In genomic region chr22:46119093-46119728, GRCh38 we compare ENCODE assay signal across 26 cellular contexts. TPM values are rescaled to one million over a fixed set of nuclear protein-coding genes. Genes with fewer than 3 reads are reported as not detected.
DNase-seq lines count a peak whose midpoint lies in the region; ATAC-seq and TF ChIP-seq lines count a peak whose summit lies in the region.
"Had no signal": no experiment of that assay in that cellular context is flagged by ENCODE, and none has a peak within 500 bp of the region (broad histone marks: within the 10 kb centered on the region; RNA-seq: fewer than 3 reads in every experiment).

No MANE protein-coding gene starts in this region.

- peak overlapping the region; percentile 66 for H2AK5ac ChIP-seq in neuronal stem cell (ENCODE audit: low read depth, low read length)

- H3K27me3 Mint-ChIP-seq in HFFc6 (ENCODE audit: insufficient read depth) (peaks cover 61% of the 10 kb centered on the region), T-helper 17 cell (no peaks in the 10 kb centered on the region)
- H3K27me3 Mint-ChIP-seq: activated CD4-positive, alpha-beta memory T cell treated with anti-CD3 and anti-CD28 coated beads for 36 hours; activated T-helper 17 cell treated with anti-CD3 and anti-CD28 coated beads, Interleukin-2, amount 50 U/mL, for 72 hours; CD4-positive, CD25-positive, alpha-beta regulatory T cell had no signal

- peaks cover 0 to 2% of the 10 kb centered on the region in 2 donors for H3K4me1 ChIP-seq in neuronal stem cell (ENCODE audit: control insufficient read depth in 2 of 2, insufficient read depth in 1 of 2, low read depth in 1 of 2, low read length in 2 of 2)
- H3K4me1 ChIP-seq in tibial nerve: peaks cover 0 to 60% (median 18%) of the 10 kb centered on the region in 4 donors
- H3K4me1 ChIP-seq: colonic mucosa, SJCRH30 had no signal

- H3K9me3 ChIP-seq in T-helper 17 cell (ENCODE audit: control insufficient read depth, low read length, poor library complexity, severe bottlenecking) (no peaks in the 10 kb centered on the region), neuronal stem cell (replicated peaks in 1 of 2; ENCODE audit: control insufficient read depth in 2 of 2, insufficient read depth in 1 of 2, low read depth in 1 of 2, low read length in 2 of 2) (no peaks in the 10 kb centered on the region), tibial nerve (no peaks in the 10 kb centered on the region)
- H3K9me3 ChIP-seq: colonic mucosa, neutrophil, Peyer's patch, SJCRH30, upper lobe of right lung had no signal

- H3K4me3 Mint-ChIP-seq in HFFc6 (peak overlapping the region; percentile 5; the same call in 1 of the 2 replicates), T-helper 17 cell (no peak overlapping the region)
- H3K4me3 Mint-ChIP-seq: activated CD4-positive, alpha-beta memory T cell treated with anti-CD3 and anti-CD28 coated beads for 36 hours; activated T-helper 17 cell treated with anti-CD3 and anti-CD28 coated beads, Interleukin-2, amount 50 U/mL, for 72 hours; CD4-positive, CD25-positive, alpha-beta regulatory T cell had no signal

- TF ChIP-seq CTCF in HFFc6 (IDR thresholded peaks at IDR 0.05) (no peak), tibial nerve (IDR thresholded peaks at IDR 0.05) (no peak)

- H2BK5ac ChIP-seq in neuronal stem cell (ENCODE audit: low read length): no peak overlapping the region

- H3K14ac ChIP-seq in neuronal stem cell (ENCODE audit: low read length): no peak overlapping the region

- ATAC-seq in T-helper 17 cell: no peak
- ATAC-seq in HG03139 (IDR thresholded peaks at IDR 0.05; ENCODE audit: unreplicated experiment): no peak
- no peak for ATAC-seq in HG03439 (IDR thresholded peaks at IDR 0.05; ENCODE audit: unreplicated experiment)
- ATAC-seq: activated CD4-positive, CD25-positive, alpha-beta regulatory T cell treated with anti-CD3 and anti-CD28 coated beads, Interleukin-2, amount 50 U/mL, for 24 hours; activated T-helper 17 cell treated with anti-CD3 and anti-CD28 coated beads, Interleukin-2, amount 50 U/mL, for 72 hours; upper lobe of right lung had no signal

- no peak overlapping the region for H3K4me2 ChIP-seq in neuronal stem cell (ENCODE audit: insufficient read depth, low read length, poor library complexity, severe bottlenecking)

- H2BK15ac ChIP-seq in neuronal stem cell (ENCODE audit: low read length): peak overlapping the region; percentile 19

- H2AFZ ChIP-seq in neuronal stem cell (ENCODE audit: low read length): no peak overlapping the region

- H3K36me3 ChIP-seq in neuronal stem cell (replicated peaks in 1 of 2; ENCODE audit: control insufficient read depth in 2 of 2, insufficient read depth in 2 of 2, low read length in 2 of 2): no peaks in the 10 kb centered on the region
- H3K36me3 ChIP-seq in tibial nerve: no peaks in the 10 kb centered on the region
- H3K36me3 ChIP-seq: colonic mucosa, Peyer's patch, SJCRH30, upper lobe of right lung had no signal

- peaks cover 4% of the 10 kb centered on the region for H3K79me1 ChIP-seq in neuronal stem cell (ENCODE audit: low read depth, low read length)

- no peak overlapping the region for H3K18ac ChIP-seq in neuronal stem cell (ENCODE audit: low read length)

- H3K4me3 ChIP-seq in neuronal stem cell (ENCODE audit: low read length in 2 of 2) (no peak overlapping the region), tibial nerve (no peak overlapping the region)
- H3K4me3 ChIP-seq: colonic mucosa, Peyer's patch, SJCRH30, upper lobe of right lung had no signal

- H3K9ac ChIP-seq in neuronal stem cell (ENCODE audit: low read depth, low read length, poor library complexity): peak overlapping the region; percentile 7

- H4K91ac ChIP-seq in neuronal stem cell (ENCODE audit: low read depth, low read length, poor library complexity): no peak overlapping the region

- H3K27ac ChIP-seq in neuronal stem cell (replicated peaks; ENCODE audit: low read length) (no peak overlapping the region), tibial nerve (peak overlapping the region; percentile 26 to 76 (median 50))
- H3K27ac ChIP-seq: colonic mucosa, neutrophil, SJCRH30, upper lobe of right lung had no signal

- peaks cover 6% of the 10 kb centered on the region; the same call in 1 of the 2 replicates for H3K9me3 Mint-ChIP-seq in HFFc6
- H3K9me3 Mint-ChIP-seq: activated CD4-positive, alpha-beta memory T cell treated with anti-CD3 and anti-CD28 coated beads for 36 hours; activated T-helper 17 cell treated with anti-CD3 and anti-CD28 coated beads, Interleukin-2, amount 50 U/mL, for 72 hours; CD4-positive, CD25-positive, alpha-beta regulatory T cell had no signal

- H3K23ac ChIP-seq in neuronal stem cell (ENCODE audit: low read depth, low read length, poor library complexity): no peak overlapping the region

- peak overlapping the region; percentile 55; the same call in 1 of the 2 replicates for H3K27ac Mint-ChIP-seq in HFFc6
- H3K27ac Mint-ChIP-seq in T-helper 17 cell: peak overlapping the region; percentile 34
- H3K27ac Mint-ChIP-seq: activated CD4-positive, alpha-beta memory T cell treated with anti-CD3 and anti-CD28 coated beads for 36 hours had no signal

- no peak overlapping the region for H2BK12ac ChIP-seq in neuronal stem cell (ENCODE audit: low read length)

- no peak for DNase-seq in HFFc6
- no peak for DNase-seq in T-helper 17 cell
- DNase-seq in neuronal stem cell (ENCODE audit: low spot score): no peak
- DNase-seq in tibial nerve (ENCODE audit: low spot score in 2 of 2): no peak
- no peak for DNase-seq in RKO (ENCODE audit: low spot score)
- DNase-seq: activated CD4-positive, alpha-beta memory T cell treated with anti-CD3 and anti-CD28 coated beads for 36 hours; activated naive CD4-positive, alpha-beta T cell treated with anti-CD3 and anti-CD28 coated beads, Interleukin-2, amount 50 U/mL, for 16 hours; amygdala; CD4-positive, CD25-positive, alpha-beta regulatory T cell; colonic mucosa; DND-41; effector CD8-positive, alpha-beta T cell; hippocampal formation; left cardiac atrium; mesendoderm; NCI-H2029; NCI-H2227 treated with DMSO at 0.1 percent for 48 hours; NCI-H69; Peyer's patch; upper lobe of right lung had no signal

- WGBS in neuronal stem cell (ENCODE audit: extremely low coverage in 2 of 2, insufficient read length in 2 of 2, insufficient replicate concordance in 1 of 2), 2 donors: no CpG with 5 or more reads among the region's 12 CpGs
- WGBS in tibial nerve, 2 donors: 54 to 60% methylated on average over 9 to 12 of the region's 12 CpGs

- H3K4me1 Mint-ChIP-seq in HFFc6 (ENCODE audit: low read depth) (peaks cover 27% of the 10 kb centered on the region), T-helper 17 cell (peaks cover 10% of the 10 kb centered on the region)
- H3K4me1 Mint-ChIP-seq: activated T-helper 17 cell treated with anti-CD3 and anti-CD28 coated beads, Interleukin-2, amount 50 U/mL, for 72 hours; CD4-positive, CD25-positive, alpha-beta regulatory T cell had no signal

- H3K4ac ChIP-seq in neuronal stem cell (ENCODE audit: low read length): no peak overlapping the region

- H3K27me3 ChIP-seq in neuronal stem cell (ENCODE audit: control insufficient read depth in 3 of 3, insufficient read depth in 3 of 3, low read depth in 1 of 3, low read length in 3 of 3) (peaks cover 0 to 69% (median 9%) of the 10 kb centered on the region in 3 experiments), tibial nerve (no peaks in the 10 kb centered on the region)
- H3K27me3 ChIP-seq: colonic mucosa, Peyer's patch, SJCRH30, upper lobe of right lung had no signal

- TF ChIP-seq POLR2A in tibial nerve (IDR thresholded peaks at IDR 0.05): no peak

- H3K36me3 Mint-ChIP-seq in HFFc6 (ENCODE audit: low read depth) (no peaks in the 10 kb centered on the region), T-helper 17 cell (ENCODE audit: low read depth) (no peaks in the 10 kb centered on the region)
- H3K36me3 Mint-ChIP-seq: activated CD4-positive, alpha-beta memory T cell treated with anti-CD3 and anti-CD28 coated beads for 36 hours; CD4-positive, CD25-positive, alpha-beta regulatory T cell had no signal

- no peak for TF ChIP-seq EP300 in tibial nerve (IDR thresholded peaks at IDR 0.05)

- H4K8ac ChIP-seq in neuronal stem cell (ENCODE audit: low read depth, low read length): no peak overlapping the region

- no peak overlapping the region for H2BK120ac ChIP-seq in neuronal stem cell (ENCODE audit: low read depth, low read length)

RNA-seq across cellular contexts. Expression of gene PPARA, which starts 31.1 kb away (rescaled TPM):
- total RNA-seq in HFFc6 (2021; fragmentation: NEBNext Ultra II Directional; extraction: Animal tissue kit (Norgen Biotek cat#: 25700)): 10 to 100 TPM; 14.1 to 16.0 (median 15.1) TPM
- total RNA-seq in T-helper 17 cell (10 to 100 TPM; 11.7 to 12.3 TPM), tibial nerve (10 to 100 TPM; 18.9 to 43.5 (median 27.2) TPM)
- 4.4 TPM for polyA plus RNA-seq in neuronal stem cell (2013, experiment 1 of 2)
- polyA plus RNA-seq in neuronal stem cell (2013, experiment 2 of 2): 4.3 TPM
